ENCODE assay signal across 26 cellular contexts in the genomic region with DNA sequence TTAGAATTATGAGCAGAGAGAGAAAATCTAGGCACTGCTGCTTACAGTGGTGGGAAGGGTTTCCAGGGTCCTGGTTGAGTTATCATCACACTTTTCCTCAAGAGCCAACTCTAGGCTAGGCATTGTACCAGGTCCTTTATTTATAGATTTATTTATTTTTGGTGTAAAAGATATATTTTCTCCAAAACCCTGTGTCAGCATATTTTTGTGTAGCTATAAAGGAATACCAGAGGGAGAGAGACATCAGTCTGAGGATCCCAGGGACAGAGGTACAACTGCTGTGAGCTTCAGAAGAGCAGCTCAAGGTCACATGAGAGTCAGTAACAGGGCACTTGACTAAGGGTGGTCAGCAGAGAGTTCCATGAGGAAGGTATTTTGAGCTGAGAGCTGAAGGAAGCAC.
"Had no signal": no experiment of that assay in that cellular context is flagged by ENCODE, and none has a peak within 500 bp of the region (broad histone marks: within the 10 kb centered on the region; RNA-seq: fewer than 3 reads in every experiment).

No MANE protein-coding gene starts in this region.

- H3K27me3 ChIP-seq: esophagus squamous epithelium, gastrocnemius medialis, left lung had no signal

- H3K9me3 ChIP-seq: esophagus squamous epithelium, gastrocnemius medialis, heart right ventricle, left lung, lower lobe of right lung, mucosa of descending colon had no signal

- H3K4me3 ChIP-seq: esophagus squamous epithelium, gastrocnemius medialis, heart right ventricle, left lung, lower lobe of right lung, mucosa of descending colon had no signal

- FAIRE-seq: endometrium, islet of Langerhans, keratinocyte had no signal

- H3K27ac ChIP-seq: epithelial cell of prostate, esophagus squamous epithelium, gastrocnemius medialis, heart right ventricle, left lung, lower lobe of right lung had no signal

- H3K4me1 ChIP-seq: esophagus squamous epithelium, gastrocnemius medialis, heart right ventricle, left lung, lower lobe of right lung had no signal

- ATAC-seq: effector memory CD8-positive, alpha-beta T cell; esophagus mucosa; gastrocnemius medialis; heart right ventricle; left cardiac atrium; left lung; left ventricle myocardium superior; lower lobe of right lung; mucosa of descending colon; naive thymus-derived CD8-positive, alpha-beta T cell had no signal

- DNase-seq: cortex of kidney; effector CD8-positive, alpha-beta T cell; effector memory CD8-positive, alpha-beta T cell; endodermal cell; erythroblast; esophagus squamous epithelium; foreskin fibroblast; foreskin melanocyte; gastrocnemius medialis; glutamatergic neuron; head of caudate nucleus; heart right ventricle; hippocampal formation; left cardiac atrium; left lung; left ventricle myocardium superior; lower lobe of right lung; mesenchymal stem cell; mucosa of descending colon; naive B cell; naive thymus-derived CD8-positive, alpha-beta T cell had no signal

- H3K36me3 ChIP-seq: esophagus squamous epithelium, gastrocnemius medialis, heart right ventricle, left lung, lower lobe of right lung had no signal
